Comparison of ENCODE assay signal across 18 cellular contexts in the genomic region with DNA sequence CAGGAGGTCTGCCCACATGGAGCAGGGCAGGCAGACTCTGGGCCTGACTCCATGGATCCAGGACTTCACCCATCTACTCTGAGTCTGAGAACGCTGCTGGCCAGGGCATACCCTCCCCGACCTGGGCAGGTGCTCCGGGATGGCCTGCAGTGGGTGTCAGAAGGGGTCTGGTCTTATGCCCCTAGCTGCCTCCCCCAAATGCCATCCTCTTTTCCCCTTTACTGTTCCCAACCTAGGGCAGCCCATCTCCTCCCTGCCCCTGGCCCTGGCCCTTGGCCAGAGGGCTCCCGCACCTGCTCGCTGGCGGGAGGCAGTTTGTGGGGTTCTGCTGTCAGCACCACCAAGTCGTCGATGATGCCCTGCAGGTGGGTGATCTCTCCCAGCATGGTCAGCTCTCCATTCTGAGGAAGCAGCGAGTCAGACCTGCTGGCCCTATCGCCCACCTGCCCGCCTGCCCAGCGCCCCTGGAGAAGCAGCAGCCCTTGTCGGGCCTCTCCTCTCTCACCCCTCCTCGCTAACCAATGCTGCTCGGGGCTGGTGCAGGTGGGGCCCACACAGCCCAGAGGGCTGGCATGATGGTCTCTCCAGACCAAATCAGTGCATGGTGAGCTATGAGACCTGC. TPM values are rescaled to one million over a fixed set of nuclear protein-coding genes. Genes with fewer than 3 reads are reported as not detected.
"Had no signal": no experiment of that assay in that cellular context is flagged by ENCODE, and none has a peak within 500 bp of the region (broad histone marks: within the 10 kb centered on the region; RNA-seq: fewer than 3 reads in every experiment).

No MANE protein-coding gene starts in this region.

- H3K9me3 Mint-ChIP-seq: activated CD4-positive, alpha-beta memory T cell treated with anti-CD3 and anti-CD28 coated beads for 36 hours; activated naive CD4-positive, alpha-beta T cell treated with anti-CD3 and anti-CD28 coated beads, Interleukin-2, amount 10 ng/mL, durations not matched to agents 7 days and 5 days; activated T-helper 2 cell treated with anti-CD3 and anti-CD28 coated beads, Interferon-gamma antibody, Interleukin-2, Interleukin-4, amounts not matched to agents 10 μg/mL and 5 μg/mL and 100 μg/mL, durations not matched to agents 14 hours and 24 hours and 36 hours had no signal

- H3K4me3 ChIP-seq: colonic mucosa, SK-N-MC, skin epidermis had no signal

- DNase-seq: activated CD4-positive, alpha-beta memory T cell treated with anti-CD3 and anti-CD28 coated beads for 36 hours; activated CD4-positive, alpha-beta T cell treated with anti-CD3 and anti-CD28 coated beads for 1 hour; activated CD8-positive, alpha-beta memory T cell treated with anti-CD3 and anti-CD28 coated beads, Interleukin-2, amount 10 ng/mL, durations not matched to agents 7 days and 5 days; activated naive CD4-positive, alpha-beta T cell treated with anti-CD3 and anti-CD28 coated beads, Interleukin-2, amount 10 ng/mL, durations not matched to agents 7 days and 5 days; activated T-cell treated with anti-CD3 and anti-CD28 coated beads, Interleukin-2, amount 50 U/mL, for 1 hour; colonic mucosa; foreskin fibroblast; mammary epithelial cell; stimulated activated CD4-positive, alpha-beta T cell treated with anti-CD3 and anti-CD28 coated beads, Interleukin-4, amount 100 ng/mL, for 4 hours; stimulated activated CD8-positive, alpha-beta memory T cell treated with anti-CD3 and anti-CD28 coated beads, Interleukin-4, amount 100 ng/mL, for 48 hours; stimulated activated naive CD4-positive, alpha-beta T cell treated with Interleukin-2 at 50 U/mL for 16 hours; T1000 had no signal

- H3K4me3 Mint-ChIP-seq: activated CD4-positive, alpha-beta memory T cell treated with anti-CD3 and anti-CD28 coated beads for 36 hours; activated CD8-positive, alpha-beta memory T cell treated with anti-CD3 and anti-CD28 coated beads, Interleukin-2, amount 10 ng/mL, durations not matched to agents 7 days and 5 days; activated naive CD4-positive, alpha-beta T cell treated with anti-CD3 and anti-CD28 coated beads, Interleukin-2, amount 10 ng/mL, durations not matched to agents 7 days and 5 days; naive thymus-derived CD4-positive, alpha-beta T cell had no signal

- ATAC-seq: activated CD8-positive, alpha-beta memory T cell treated with anti-CD3 and anti-CD28 coated beads, Interleukin-2, amount 10 ng/mL, durations not matched to agents 7 days and 5 days; left colon; naive thymus-derived CD4-positive, alpha-beta T cell had no signal

- H3K27ac ChIP-seq: colonic mucosa, parathyroid adenoma, skin epidermis had no signal

- H3K27me3 Mint-ChIP-seq: activated CD4-positive, alpha-beta memory T cell treated with anti-CD3 and anti-CD28 coated beads for 36 hours had no signal

- H3K4me1 ChIP-seq: colonic mucosa, parathyroid adenoma had no signal

- H3K27me3 ChIP-seq: colonic mucosa had no signal

- H3K36me3 Mint-ChIP-seq: activated CD4-positive, alpha-beta memory T cell treated with anti-CD3 and anti-CD28 coated beads for 36 hours; activated CD8-positive, alpha-beta memory T cell treated with anti-CD3 and anti-CD28 coated beads, Interleukin-2, amount 10 ng/mL, durations not matched to agents 7 days and 5 days had no signal

- H3K36me3 ChIP-seq: colonic mucosa had no signal

- H3K9me3 ChIP-seq: colonic mucosa had no signal

- H3K27ac Mint-ChIP-seq: activated CD4-positive, alpha-beta memory T cell treated with anti-CD3 and anti-CD28 coated beads for 36 hours; activated CD8-positive, alpha-beta memory T cell treated with anti-CD3 and anti-CD28 coated beads, Interleukin-2, amount 10 ng/mL, durations not matched to agents 7 days and 5 days; activated naive CD4-positive, alpha-beta T cell treated with anti-CD3 and anti-CD28 coated beads, Interleukin-2, amount 10 ng/mL, durations not matched to agents 7 days and 5 days; activated T-helper 2 cell treated with anti-CD3 and anti-CD28 coated beads, Interferon-gamma antibody, Interleukin-2, Interleukin-4, amounts not matched to agents 10 μg/mL and 5 μg/mL and 100 μg/mL, durations not matched to agents 14 hours and 24 hours and 36 hours; naive thymus-derived CD4-positive, alpha-beta T cell had no signal

RNA-seq across cellular contexts. Expression of a gene that starts 8.2 kb away (rescaled TPM):
- polyA plus RNA-seq: naive thymus-derived CD4-positive, alpha-beta T cell had no signal

RNA-seq across cellular contexts. Expression of a gene that starts 31.3 kb away (rescaled TPM):
- total RNA-seq: activated CD4-positive, alpha-beta memory T cell treated with anti-CD3 and anti-CD28 coated beads for 36 hours; activated CD8-positive, alpha-beta memory T cell treated with anti-CD3 and anti-CD28 coated beads, Interleukin-2, amount 10 ng/mL, durations not matched to agents 7 days and 5 days; activated T-helper 2 cell treated with anti-CD3 and anti-CD28 coated beads, Interferon-gamma antibody, Interleukin-2, Interleukin-4, amounts not matched to agents 10 μg/mL and 5 μg/mL and 100 μg/mL, durations not matched to agents 14 hours and 24 hours and 36 hours had no signal
- polyA plus RNA-seq: naive thymus-derived CD4-positive, alpha-beta T cell had no signal
